In genomic region chr12:89962648-89963047, GRCh38 we compare ENCODE assay signal across 14 cellular contexts.
A peak's percentile ranks its signal among the peaks of the same experiment; 100 is the strongest.
DNase-seq lines count a peak whose midpoint lies in the region; ATAC-seq and TF ChIP-seq lines count a peak whose summit lies in the region.
"Had no signal": no experiment of that assay in that cellular context is flagged by ENCODE, and none has a peak within 500 bp of the region (broad histone marks: within the 10 kb centered on the region; RNA-seq: fewer than 3 reads in every experiment).

No MANE protein-coding gene starts in this region.

- H3K27me3 ChIP-seq in DND-41 (ENCODE audit: insufficient read depth, low read length, poor library complexity) (no peaks in the 10 kb centered on the region), colonic mucosa (no peaks in the 10 kb centered on the region), osteoblast (ENCODE audit: insufficient read depth, low read length) (no peaks in the 10 kb centered on the region)
- H3K27me3 ChIP-seq: dorsolateral prefrontal cortex had no signal

- H3K27ac Mint-ChIP-seq in T-cell: no peak overlapping the region
- H3K27ac Mint-ChIP-seq: activated CD4-positive, alpha-beta T cell treated with anti-CD3 and anti-CD28 coated beads, Interleukin-2, amount 10 ng/mL, durations not matched to agents 24 days and 14 days; activated naive CD4-positive, alpha-beta T cell treated with anti-CD3 and anti-CD28 coated beads, Interleukin-2, amount 50 U/mL, for 24 hours had no signal

- no peaks in the 10 kb centered on the region for H3K36me3 Mint-ChIP-seq in T-cell
- H3K36me3 Mint-ChIP-seq: activated naive CD4-positive, alpha-beta T cell treated with anti-CD3 and anti-CD28 coated beads, Interleukin-2, amount 50 U/mL, for 24 hours had no signal

- H3K4me3 ChIP-seq in DND-41 (ENCODE audit: low read depth in 1 of 2, low read length in 2 of 2): no peak overlapping the region
- H3K4me3 ChIP-seq in LNCaP clone FGC (ENCODE audit: low read depth, low read length): no peak overlapping the region
- H3K4me3 ChIP-seq in colonic mucosa: no peak overlapping the region
- H3K4me3 ChIP-seq in osteoblast (ENCODE audit: insufficient read depth, low read length): no peak overlapping the region
- H3K4me3 ChIP-seq: dorsolateral prefrontal cortex had no signal

- peaks cover 0 to 21% (median 5%) of the 10 kb centered on the region in 3 donors for H3K4me1 Mint-ChIP-seq in T-cell

- CTCF ChIA-PET in T-cell (lab: Charles Lee): no interaction called here

- H4K20me1 ChIP-seq in DND-41 (ENCODE audit: insufficient read depth, low read length) (no peaks in the 10 kb centered on the region), osteoblast (ENCODE audit: insufficient read depth, low read length) (no peaks in the 10 kb centered on the region)

- H3K79me2 ChIP-seq in DND-41 (ENCODE audit: insufficient read depth, low read length) (no peaks in the 10 kb centered on the region), osteoblast (ENCODE audit: insufficient read depth, low read length) (no peaks in the 10 kb centered on the region)

- ATAC-seq in DND-41 (ENCODE audit: insufficient read depth, low read depth) (no peak), T-cell (replicated peaks in 1 of 4) (no peak), HG03520 (IDR thresholded peaks at IDR 0.05; ENCODE audit: unreplicated experiment) (no peak)

- intact Hi-C loops in colonic mucosa (cut with DNase I): loop anchor here (10.0 kb wide), 1 partner anchor 418 kb away; no protein-coding TSS in a partner anchor

- DNase-seq in DND-41 (no peak), LNCaP clone FGC (ENCODE audit: low read depth) (peak; percentile 87), colonic mucosa (peak; percentile 66), osteoblast (ENCODE audit: insufficient read length, low spot score, missing footprints) (no peak), T-cell (no peak), mucosa of gallbladder (ENCODE audit: low spot score) (no peak), iPS-NIHi7 (ENCODE audit: extremely low spot score) (no peak)
- DNase-seq: activated CD4-positive, alpha-beta T cell treated with anti-CD3 and anti-CD28 coated beads, Interleukin-2, amount 10 ng/mL, durations not matched to agents 24 days and 14 days; dorsolateral prefrontal cortex; GF-D8; NCI-H1930; SHP77 had no signal

- H3K9me3 ChIP-seq in DND-41 (ENCODE audit: insufficient read depth, low read length, severe bottlenecking) (no peaks in the 10 kb centered on the region), colonic mucosa (no peaks in the 10 kb centered on the region), osteoblast (ENCODE audit: low read depth, low read length) (no peaks in the 10 kb centered on the region)

- H2AFZ ChIP-seq in DND-41 (ENCODE audit: low read depth, low read length): no peak overlapping the region
- H2AFZ ChIP-seq in osteoblast (ENCODE audit: low read length): no peak overlapping the region

- H3K9ac ChIP-seq in DND-41 (ENCODE audit: low read depth, low read length): no peak overlapping the region
- no peak overlapping the region for H3K9ac ChIP-seq in colonic mucosa (ENCODE audit: low read depth in 2 of 2, low read length in 2 of 2)

- H3K4me1 ChIP-seq in DND-41 (ENCODE audit: insufficient read depth, low read length) (no peaks in the 10 kb centered on the region), colonic mucosa (peaks cover 7% of the 10 kb centered on the region), osteoblast (ENCODE audit: insufficient read depth, low read length) (peaks cover 13% of the 10 kb centered on the region)

- POLR2A ChIA-PET in T-cell (lab: Charles Lee): no interaction called here

- TF ChIP-seq CTCF in DND-41 (IDR thresholded peaks at IDR 0.05; ENCODE audit: borderline replicate concordance, extremely low read depth, low read length, poor library complexity, severe bottlenecking) (peak; percentile 21), LNCaP clone FGC (IDR thresholded peaks at IDR 0.05; ENCODE audit: control insufficient read depth, extremely low read depth, insufficient read depth) (peak; percentile 37), colonic mucosa (IDR thresholded peaks at IDR 0.05) (peak; percentile 37), osteoblast (IDR thresholded peaks at IDR 0.05; ENCODE audit: extremely low read depth, low read depth, low read length) (peak; percentile 49)

- no peak overlapping the region for H3K4me3 Mint-ChIP-seq in T-cell
- H3K4me3 Mint-ChIP-seq: activated CD4-positive, alpha-beta T cell treated with anti-CD3 and anti-CD28 coated beads, Interleukin-2, amount 10 ng/mL, durations not matched to agents 24 days and 14 days; activated naive CD4-positive, alpha-beta T cell treated with anti-CD3 and anti-CD28 coated beads, Interleukin-2, amount 50 U/mL, for 24 hours had no signal

- no peak overlapping the region for H3K27ac ChIP-seq in DND-41 (ENCODE audit: low read length)
- peak overlapping the region; percentile 48 for H3K27ac ChIP-seq in colonic mucosa
- H3K27ac ChIP-seq in osteoblast (ENCODE audit: low read depth, low read length): no peak overlapping the region
- H3K27ac ChIP-seq: dorsolateral prefrontal cortex had no signal

- H3K27me3 Mint-ChIP-seq in T-cell: no peaks in the 10 kb centered on the region
- H3K27me3 Mint-ChIP-seq: activated naive CD4-positive, alpha-beta T cell treated with anti-CD3 and anti-CD28 coated beads, Interleukin-2, amount 50 U/mL, for 24 hours had no signal

- H3K4me2 ChIP-seq in DND-41 (ENCODE audit: insufficient read depth, low read length) (no peak overlapping the region), osteoblast (ENCODE audit: insufficient read depth, low read length) (no peak overlapping the region)

- H3K36me3 ChIP-seq in DND-41 (ENCODE audit: insufficient read depth, low read length) (no peaks in the 10 kb centered on the region), colonic mucosa (no peaks in the 10 kb centered on the region), osteoblast (ENCODE audit: insufficient read depth, low read length) (no peaks in the 10 kb centered on the region)

- no peaks in the 10 kb centered on the region for H3K9me3 Mint-ChIP-seq in T-cell
- H3K9me3 Mint-ChIP-seq: activated CD4-positive, alpha-beta T cell treated with anti-CD3 and anti-CD28 coated beads, Interleukin-2, amount 10 ng/mL, durations not matched to agents 24 days and 14 days; activated naive CD4-positive, alpha-beta T cell treated with anti-CD3 and anti-CD28 coated beads, Interleukin-2, amount 50 U/mL, for 24 hours had no signal

Comparison
In these comparisons a context has a peak if more than half of its experiments do, and no peak if none do; other contexts are left out.
1. DNase-seq: peak in LNCaP clone FGC (single experiment) and colonic mucosa (single experiment); none in DND-41 (single experiment), osteoblast (single experiment), T-cell (0 of 34), mucosa of gallbladder (single experiment) and iPS-NIHi7 (single experiment).
2. Peak in every context shown above with its lines, with median percentiles within 50 percentile points of each other: CTCF ChIP-seq.